Comparison of ENCODE assay signal across 8 cellular contexts in the genomic region with DNA sequence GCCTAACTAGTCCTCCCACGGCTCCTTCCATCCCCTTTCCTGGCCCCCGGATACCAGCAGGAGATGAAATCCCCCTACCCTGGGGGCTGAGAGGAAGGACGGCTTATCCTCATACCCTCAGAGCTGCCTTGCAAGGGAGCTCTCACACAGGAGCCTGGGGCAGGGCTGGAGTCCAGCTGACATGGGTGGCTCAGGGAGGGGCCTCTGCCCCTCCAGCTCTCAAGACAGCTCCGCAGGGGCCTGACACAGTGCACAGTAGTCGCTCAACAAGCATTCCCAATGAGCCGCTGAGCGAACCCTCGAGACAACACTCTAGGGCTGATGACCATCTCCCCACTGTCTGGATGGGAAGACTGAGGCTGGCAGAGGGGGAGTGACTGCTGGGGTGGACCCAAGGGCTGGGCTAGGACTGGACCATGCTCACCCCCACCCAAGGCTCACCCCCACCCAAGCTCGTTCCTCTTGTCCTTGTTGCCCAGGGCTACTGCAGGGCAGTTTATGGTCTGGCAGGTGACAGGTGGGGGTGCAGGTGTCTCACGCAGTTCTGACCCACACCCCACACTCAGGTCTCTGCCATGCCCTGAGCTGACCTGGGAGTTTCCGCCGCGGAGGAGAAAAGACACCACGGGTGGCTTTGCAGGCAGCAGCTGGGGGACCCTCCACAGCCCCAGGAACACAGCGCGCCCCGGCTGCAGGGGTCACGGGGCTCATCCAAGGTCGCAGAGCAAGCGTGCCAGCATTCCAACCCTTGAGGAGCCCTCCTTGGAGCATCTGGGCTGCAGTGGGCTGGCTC. TPM values are rescaled to one million over a fixed set of nuclear protein-coding genes. Genes with fewer than 3 reads are reported as not detected.
DNase-seq lines count a peak whose midpoint lies in the region; ATAC-seq and TF ChIP-seq lines count a peak whose summit lies in the region.

No MANE protein-coding gene starts in this region.

- peaks cover 78% of the 10 kb centered on the region for H3K79me2 ChIP-seq in DOHH2 (ENCODE audit: control insufficient read depth, low read length)

- WGBS in esophagus squamous epithelium, 2 donors, result 75% methylated on average over 4 of the region's 20 CpGs; no CpG with 5 or more reads in 1 of the 2 donors

- H3K9me3 ChIP-seq in DOHH2 (ENCODE audit: control insufficient read depth, insufficient read depth, low read length), result no peaks in the 10 kb centered on the region
- H3K9me3 ChIP-seq in esophagus squamous epithelium, result no peaks in the 10 kb centered on the region

- H3K27me3 Mint-ChIP-seq in T-cell, result no peaks in the 10 kb centered on the region

- no peak for ATAC-seq in T-cell (replicated peaks in 1 of 4)
- ATAC-seq in GM19452 (IDR thresholded peaks at IDR 0.05; ENCODE audit: unreplicated experiment), result no peak
- no peak for ATAC-seq in HG02798 (IDR thresholded peaks at IDR 0.05; ENCODE audit: poor library complexity, unreplicated experiment)

- intact Hi-C loops in esophagus squamous epithelium (cut with DNase I), result no loop called here

- H3F3A ChIP-seq in DOHH2 (ENCODE audit: control insufficient read depth, insufficient read depth), result no peaks in the 10 kb centered on the region

- H3K9ac ChIP-seq in rectal smooth muscle tissue (ENCODE audit: low read length), result no peak overlapping the region

- DNase-seq in T-cell (no peak), esophagus squamous epithelium (lab: John Stamatoyannopoulos, UW) (no peak), DMS153 treated with DMSO at 0.1 percent for 48 hours (lab: John Stamatoyannopoulos, UW; ENCODE audit: unreplicated experiment) (no peak)
- no peak for DNase-seq in stimulated activated CD4-positive, alpha-beta T cell treated with anti-CD3 and anti-CD28 coated beads, Interleukin-1b, Interleukin-23, amount 100 ng/mL, for 48 hours

- peak overlapping the region; percentile 67 for H3K4me2 ChIP-seq in DOHH2 (ENCODE audit: low read length)

- TF ChIP-seq POLR2A in esophagus squamous epithelium (IDR thresholded peaks at IDR 0.05), result no peak

- peaks cover 7 to 41% (median 31%) of the 10 kb centered on the region in 3 donors for H3K4me1 Mint-ChIP-seq in T-cell

- CTCF ChIA-PET in T-cell (lab: Charles Lee), result interaction anchor here in 1 of 2 donors (0.5 kb wide), 1 partner anchor 129 kb away, joined by 3 read pairs; no protein-coding TSS in a partner anchor

- TF ChIP-seq CTCF in DOHH2 (IDR thresholded peaks at IDR 0.05; ENCODE audit: low read depth, low read length, poor library complexity, severe bottlenecking), result no peak
- TF ChIP-seq CTCF in esophagus squamous epithelium (IDR thresholded peaks at IDR 0.05), result no peak

- H3K4me3 ChIP-seq in DOHH2 (ENCODE audit: low read length) (peak overlapping the region; percentile 79), esophagus squamous epithelium (peak overlapping the region; percentile 81 to 100 (median 99)), rectal smooth muscle tissue (ENCODE audit: low read length) (peak overlapping the region; percentile 80)

- POLR2A ChIA-PET in T-cell (lab: Charles Lee), result interaction anchor here in 1 of 2 donors (0.6 kb wide), 1 partner anchor 43 kb away, joined by 5 read pairs; no protein-coding TSS in a partner anchor

- H4K20me1 ChIP-seq in DOHH2 (ENCODE audit: control insufficient read depth, insufficient read depth, low read depth, low read length), result peaks cover 43% of the 10 kb centered on the region

- H3K27me3 ChIP-seq in DOHH2 (ENCODE audit: control insufficient read depth, low read length) (no peaks in the 10 kb centered on the region), esophagus squamous epithelium (no peaks in the 10 kb centered on the region), rectal smooth muscle tissue (ENCODE audit: control insufficient read depth, insufficient read depth, low read length) (no peaks in the 10 kb centered on the region)

- peak overlapping the region; percentile 49 to 92 for H3K27ac Mint-ChIP-seq in T-cell

- H3K27ac ChIP-seq in DOHH2 (ENCODE audit: low read depth, low read length), result no peak overlapping the region
- peak overlapping the region; percentile 97 to 99 (median 98) for H3K27ac ChIP-seq in esophagus squamous epithelium
- peak overlapping the region; percentile 94 for H3K27ac ChIP-seq in rectal smooth muscle tissue (ENCODE audit: low read depth, low read length)

- no peaks in the 10 kb centered on the region for H3K9me3 Mint-ChIP-seq in T-cell

- no peaks in the 10 kb centered on the region for H3K36me3 Mint-ChIP-seq in T-cell

- H3K4me3 Mint-ChIP-seq in T-cell, result peak overlapping the region; percentile 51 to 86 (median 75)

- H3K4me1 ChIP-seq in DOHH2 (ENCODE audit: control insufficient read depth, low read length) (peaks cover 42% of the 10 kb centered on the region), esophagus squamous epithelium (peaks cover 61 to 73% (median 70%) of the 10 kb centered on the region in 3 donors), rectal smooth muscle tissue (ENCODE audit: control insufficient read depth, insufficient read depth, low read length) (peaks cover 45% of the 10 kb centered on the region)

- H3K9me2 ChIP-seq in DOHH2 (replicated peaks; ENCODE audit: control insufficient read depth, low read length), result no peaks in the 10 kb centered on the region

- H3K36me3 ChIP-seq in DOHH2 (ENCODE audit: control insufficient read depth, low read length) (peaks cover 55% of the 10 kb centered on the region), esophagus squamous epithelium (peaks cover 0 to 14% (median 5%) of the 10 kb centered on the region in 3 donors), rectal smooth muscle tissue (ENCODE audit: control insufficient read depth, insufficient read depth, low read length) (no peaks in the 10 kb centered on the region)

RNA-seq across cellular contexts. Expression of gene ZBTB7A, which starts 3.9 kb away (rescaled TPM):
- total RNA-seq in T-cell (10 to 100 TPM; 43.6 to 85.7 (median 81.8) TPM), esophagus squamous epithelium (100 to 1,000 TPM in 1 of 4 donors, 10 to 100 TPM in 3; 60.5 to 187 (median 81.2) TPM)

RNA-seq across cellular contexts. Expression of gene PIAS4, which starts 55.2 kb away (rescaled TPM):
- total RNA-seq in T-cell, result 10 to 100 TPM; 21.8 to 42.6 (median 31.4) TPM
- 10 to 100 TPM; 11.4 to 15.1 (median 13.0) TPM for total RNA-seq in esophagus squamous epithelium
